Comparison of ENCODE assay signal across 32 cellular contexts in the genomic region with DNA sequence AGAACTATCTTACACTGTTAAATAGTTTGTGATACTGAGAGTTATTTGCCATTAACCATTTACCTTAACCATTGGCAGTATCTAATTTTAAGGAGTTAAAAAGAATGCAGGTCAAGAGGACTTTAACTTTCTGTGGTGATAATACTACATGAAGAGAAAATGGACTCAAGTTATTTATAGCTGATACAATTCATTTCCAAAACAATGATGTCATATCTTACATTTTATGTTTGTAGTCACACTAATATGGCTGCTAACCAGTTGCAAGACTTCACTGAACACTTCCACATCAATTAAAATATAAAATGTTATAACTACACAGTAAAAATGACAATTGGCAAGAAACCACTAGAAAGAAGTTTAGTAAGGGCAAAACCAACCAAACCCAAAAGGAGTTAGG.
"Had no signal": no experiment of that assay in that cellular context is flagged by ENCODE, and none has a peak within 500 bp of the region (broad histone marks: within the 10 kb centered on the region; RNA-seq: fewer than 3 reads in every experiment).

No MANE protein-coding gene starts in this region.

- H3K9me3 Mint-ChIP-seq: activated CD4-positive, alpha-beta T cell treated with anti-CD3 and anti-CD28 coated beads, Interleukin-2, amount 10 ng/mL, durations not matched to agents 24 days and 14 days; activated naive CD8-positive, alpha-beta T cell treated with anti-CD3 and anti-CD28 coated beads for 36 hours; activated naive CD8-positive, alpha-beta T cell treated with anti-CD3 and anti-CD28 coated beads, Interleukin-2, amount 50 U/mL, for 24 hours; activated T-helper 1 cell treated with anti-CD3 and anti-CD28 coated beads, Interleukin-12 subunit alpha, Interleukin-12 subunit beta, Interleukin-2, Interleukin-4 antibody, amounts not matched to agents 30 ng/mL and 10 ng/mL and 1 ng/mL, durations not matched to agents 14 hours and 24 hours and 36 hours; dendritic cell treated with granulocyte-macrophage colony-stimulating factor and Interleukin-4, amounts not matched to agents 40 ng/mL and 50 ng/mL, for 4 days had no signal

- H3K36me3 ChIP-seq: adrenal gland had no signal

- DNase-seq: activated CD4-positive, alpha-beta memory T cell treated with anti-CD3 and anti-CD28 coated beads for 36 hours; activated CD4-positive, alpha-beta T cell treated with anti-CD3 and anti-CD28 coated beads for 36 hours; activated CD4-positive, alpha-beta T cell treated with anti-CD3 and anti-CD28 coated beads, Interleukin-2, amount 10 ng/mL, durations not matched to agents 24 days and 14 days; activated CD4-positive, CD25-positive, alpha-beta regulatory T cell; activated CD4-positive, CD25-positive, alpha-beta regulatory T cell treated with anti-CD3 and anti-CD28 coated beads, Interleukin-2, amount 50 U/mL, for 72 hours; activated CD8-positive, alpha-beta memory T cell treated with anti-CD3 and anti-CD28 coated beads, Interleukin-2, amount 10 ng/mL, durations not matched to agents 7 days and 5 days; activated CD8-positive, alpha-beta memory T cell treated with anti-CD3 and anti-CD28 coated beads, Interleukin-2, amount 50 U/mL, for 4 hours; activated CD8-positive, alpha-beta T cell treated with anti-CD3 and anti-CD28 coated beads, Interleukin-2, amount 10 ng/mL, durations not matched to agents 7 days and 5 days; activated effector memory CD4-positive, alpha-beta T cell treated with anti-CD3 and anti-CD28 coated beads, Interleukin-2, amount 50 U/mL, for 16 hours; activated naive CD4-positive, alpha-beta T cell treated with anti-CD3 and anti-CD28 coated beads for 36 hours; activated naive CD8-positive, alpha-beta T cell treated with anti-CD3 and anti-CD28 coated beads for 36 hours; activated naive CD8-positive, alpha-beta T cell treated with anti-CD3 and anti-CD28 coated beads, Interleukin-2, amount 50 U/mL, for 24 hours; activated T-cell treated with anti-CD3 and anti-CD28 coated beads, Interleukin-2, amount 50 U/mL, for 1 hour; activated T-cell treated with anti-CD3 and anti-CD28 coated beads, Interleukin-2, amount 50 U/mL, for 48 hours; adrenal gland; amygdala; aorta; body of pancreas; central memory CD4-positive, alpha-beta T cell; cerebellar nuclear complex; dorsolateral prefrontal cortex; effector memory CD4-positive, alpha-beta T cell; endodermal cell; foreskin fibroblast; head of caudate nucleus; T-helper 2 cell had no signal

- H3K36me3 Mint-ChIP-seq: activated CD4-positive, alpha-beta memory T cell treated with anti-CD3 and anti-CD28 coated beads for 36 hours; activated CD8-positive, alpha-beta memory T cell treated with anti-CD3 and anti-CD28 coated beads, Interleukin-2, amount 10 ng/mL, durations not matched to agents 7 days and 5 days; activated naive CD4-positive, alpha-beta T cell treated with anti-CD3 and anti-CD28 coated beads, Interleukin-2, amount 50 U/mL, for 24 hours; activated naive CD8-positive, alpha-beta T cell treated with anti-CD3 and anti-CD28 coated beads for 36 hours had no signal

- H3K4me1 Mint-ChIP-seq: activated CD4-positive, alpha-beta T cell treated with anti-CD3 and anti-CD28 coated beads for 36 hours; activated CD4-positive, alpha-beta T cell treated with anti-CD3 and anti-CD28 coated beads, Interleukin-2, amount 10 ng/mL, durations not matched to agents 24 days and 14 days; activated CD8-positive, alpha-beta memory T cell treated with anti-CD3 and anti-CD28 coated beads, Interleukin-2, amount 10 ng/mL, durations not matched to agents 7 days and 5 days; activated naive CD4-positive, alpha-beta T cell treated with anti-CD3 and anti-CD28 coated beads, Interleukin-2, amount 50 U/mL, for 24 hours; activated naive CD8-positive, alpha-beta T cell treated with anti-CD3 and anti-CD28 coated beads for 36 hours; activated naive CD8-positive, alpha-beta T cell treated with anti-CD3 and anti-CD28 coated beads, Interleukin-2, amount 50 U/mL, for 24 hours had no signal

- H3K27me3 ChIP-seq: adrenal gland, body of pancreas, dorsolateral prefrontal cortex had no signal

- H3K9me3 ChIP-seq: adrenal gland had no signal

- H3K4me3 ChIP-seq: adrenal gland, body of pancreas, coronary artery, dorsolateral prefrontal cortex had no signal

- H3K4me3 Mint-ChIP-seq: activated CD4-positive, alpha-beta memory T cell treated with anti-CD3 and anti-CD28 coated beads for 36 hours; activated CD4-positive, alpha-beta T cell treated with anti-CD3 and anti-CD28 coated beads for 36 hours; activated CD4-positive, alpha-beta T cell treated with anti-CD3 and anti-CD28 coated beads, Interleukin-2, amount 10 ng/mL, durations not matched to agents 24 days and 14 days; activated CD8-positive, alpha-beta memory T cell treated with anti-CD3 and anti-CD28 coated beads, Interleukin-2, amount 10 ng/mL, durations not matched to agents 7 days and 5 days; activated CD8-positive, alpha-beta T cell treated with anti-CD3 and anti-CD28 coated beads, Interleukin-2, amount 10 ng/mL, durations not matched to agents 7 days and 5 days; activated naive CD4-positive, alpha-beta T cell treated with anti-CD3 and anti-CD28 coated beads for 36 hours; activated naive CD4-positive, alpha-beta T cell treated with anti-CD3 and anti-CD28 coated beads, Interleukin-2, amount 50 U/mL, for 24 hours; activated naive CD8-positive, alpha-beta T cell treated with anti-CD3 and anti-CD28 coated beads for 36 hours; activated naive CD8-positive, alpha-beta T cell treated with anti-CD3 and anti-CD28 coated beads, Interleukin-2, amount 50 U/mL, for 24 hours; activated T-helper 1 cell treated with anti-CD3 and anti-CD28 coated beads, Interleukin-12 subunit alpha, Interleukin-12 subunit beta, Interleukin-2, Interleukin-4 antibody, amounts not matched to agents 30 ng/mL and 10 ng/mL and 1 ng/mL, durations not matched to agents 14 hours and 24 hours and 36 hours; dendritic cell treated with granulocyte-macrophage colony-stimulating factor and Interleukin-4, amounts not matched to agents 40 ng/mL and 50 ng/mL, for 4 days; endodermal cell had no signal

- H3K27ac ChIP-seq: adrenal gland, body of pancreas, coronary artery, dorsolateral prefrontal cortex had no signal

- H3K4me1 ChIP-seq: body of pancreas had no signal

- H3K27me3 Mint-ChIP-seq: activated CD4-positive, alpha-beta memory T cell treated with anti-CD3 and anti-CD28 coated beads for 36 hours; activated CD4-positive, alpha-beta T cell treated with anti-CD3 and anti-CD28 coated beads for 36 hours; activated CD4-positive, alpha-beta T cell treated with anti-CD3 and anti-CD28 coated beads, Interleukin-2, amount 10 ng/mL, durations not matched to agents 24 days and 14 days; activated CD8-positive, alpha-beta memory T cell treated with anti-CD3 and anti-CD28 coated beads, Interleukin-2, amount 10 ng/mL, durations not matched to agents 7 days and 5 days; activated naive CD4-positive, alpha-beta T cell treated with anti-CD3 and anti-CD28 coated beads, Interleukin-2, amount 50 U/mL, for 24 hours; activated naive CD8-positive, alpha-beta T cell treated with anti-CD3 and anti-CD28 coated beads for 36 hours; activated naive CD8-positive, alpha-beta T cell treated with anti-CD3 and anti-CD28 coated beads, Interleukin-2, amount 50 U/mL, for 24 hours; dendritic cell treated with granulocyte-macrophage colony-stimulating factor and Interleukin-4, amounts not matched to agents 40 ng/mL and 50 ng/mL, for 4 days had no signal

- H3K27ac Mint-ChIP-seq: activated CD4-positive, alpha-beta memory T cell treated with anti-CD3 and anti-CD28 coated beads for 36 hours; activated CD4-positive, alpha-beta T cell treated with anti-CD3 and anti-CD28 coated beads for 36 hours; activated CD4-positive, alpha-beta T cell treated with anti-CD3 and anti-CD28 coated beads, Interleukin-2, amount 10 ng/mL, durations not matched to agents 24 days and 14 days; activated CD8-positive, alpha-beta memory T cell treated with anti-CD3 and anti-CD28 coated beads, Interleukin-2, amount 10 ng/mL, durations not matched to agents 7 days and 5 days; activated CD8-positive, alpha-beta T cell treated with anti-CD3 and anti-CD28 coated beads, Interleukin-2, amount 10 ng/mL, durations not matched to agents 7 days and 5 days; activated naive CD4-positive, alpha-beta T cell treated with anti-CD3 and anti-CD28 coated beads for 36 hours; activated naive CD4-positive, alpha-beta T cell treated with anti-CD3 and anti-CD28 coated beads, Interleukin-2, amount 50 U/mL, for 24 hours; activated naive CD8-positive, alpha-beta T cell treated with anti-CD3 and anti-CD28 coated beads for 36 hours; activated naive CD8-positive, alpha-beta T cell treated with anti-CD3 and anti-CD28 coated beads, Interleukin-2, amount 50 U/mL, for 24 hours; activated T-helper 1 cell treated with anti-CD3 and anti-CD28 coated beads, Interleukin-12 subunit alpha, Interleukin-12 subunit beta, Interleukin-2, Interleukin-4 antibody, amounts not matched to agents 30 ng/mL and 10 ng/mL and 1 ng/mL, durations not matched to agents 14 hours and 24 hours and 36 hours; activated T-helper 2 cell treated with anti-CD3 and anti-CD28 coated beads, Interferon-gamma antibody, Interleukin-2, Interleukin-4, amounts not matched to agents 10 μg/mL and 5 μg/mL and 100 μg/mL, durations not matched to agents 14 hours and 24 hours and 36 hours; dendritic cell treated with granulocyte-macrophage colony-stimulating factor and Interleukin-4, amounts not matched to agents 40 ng/mL and 50 ng/mL, for 4 days had no signal

- ATAC-seq: activated CD4-positive, alpha-beta T cell treated with anti-CD3 and anti-CD28 coated beads for 36 hours; activated CD8-positive, alpha-beta memory T cell treated with anti-CD3 and anti-CD28 coated beads, Interleukin-2, amount 10 ng/mL, durations not matched to agents 7 days and 5 days; activated CD8-positive, alpha-beta T cell treated with anti-CD3 and anti-CD28 coated beads, Interleukin-2, amount 10 ng/mL, durations not matched to agents 7 days and 5 days; activated naive CD8-positive, alpha-beta T cell treated with anti-CD3 and anti-CD28 coated beads, Interleukin-2, amount 50 U/mL, for 24 hours; body of pancreas; esophagus mucosa had no signal
